14 cellular contexts compared by ENCODE assay signal in the genomic region with DNA sequence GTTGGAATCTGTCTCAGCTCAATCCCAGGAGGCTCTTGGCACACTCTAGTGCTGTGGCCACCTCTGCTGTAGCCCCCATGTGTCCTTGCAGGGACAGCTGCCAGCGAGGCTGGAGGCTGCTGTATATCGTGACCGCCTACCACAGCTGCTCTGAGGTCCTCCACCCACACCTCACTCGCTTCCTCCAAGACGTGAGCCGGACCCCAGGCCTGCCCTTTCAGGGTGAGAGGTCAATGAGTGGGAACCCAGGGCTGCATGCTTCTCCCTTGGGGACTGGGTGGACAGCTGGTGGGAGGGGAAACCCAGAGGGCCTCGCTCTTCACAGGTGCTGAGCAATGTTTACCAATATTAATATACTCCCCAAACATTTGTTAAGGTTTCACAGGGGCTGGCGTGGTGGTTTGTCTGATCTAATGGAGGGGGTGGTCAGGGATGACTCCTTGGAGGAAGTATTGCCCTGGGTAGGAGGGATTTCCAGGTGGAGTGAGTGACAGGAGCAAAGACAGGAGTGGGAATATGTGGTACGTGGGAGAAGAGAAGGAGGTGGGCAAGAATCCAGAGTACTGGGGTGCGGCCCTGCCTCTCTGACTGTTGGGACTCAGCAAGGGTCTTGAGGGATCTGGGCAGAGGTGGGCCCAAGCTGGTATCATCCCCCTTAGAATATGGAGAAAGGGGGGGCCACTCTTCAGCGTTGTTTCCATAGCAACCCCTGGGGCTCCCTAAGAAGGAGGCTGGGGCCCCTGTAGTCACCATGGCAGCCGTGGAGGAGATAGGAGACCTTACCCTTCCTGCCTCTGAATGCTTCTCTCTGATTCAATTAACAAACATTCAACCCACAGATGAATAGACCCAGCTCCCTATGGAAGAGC. TPM values are rescaled to one million over a fixed set of nuclear protein-coding genes. Genes with fewer than 3 reads are reported as not detected.
A peak's percentile ranks its signal among the peaks of the same experiment; 100 is the strongest.
DNase-seq lines count a peak whose midpoint lies in the region; ATAC-seq and TF ChIP-seq lines count a peak whose summit lies in the region.
"Had no signal": no experiment of that assay in that cellular context is flagged by ENCODE, and none has a peak within 500 bp of the region (broad histone marks: within the 10 kb centered on the region; RNA-seq: fewer than 3 reads in every experiment).

No MANE protein-coding gene starts in this region.

- no peak overlapping the region for H3K27ac ChIP-seq in neural progenitor cell
- H3K27ac ChIP-seq: SJSA1 had no signal

- H3K79me2 ChIP-seq in neural progenitor cell (ENCODE audit: low read depth): no peaks in the 10 kb centered on the region

- H3K27me3 ChIP-seq in neural progenitor cell: no peaks in the 10 kb centered on the region
- H3K27me3 ChIP-seq: SJSA1 had no signal

- H3K36me3 ChIP-seq in neural progenitor cell: no peaks in the 10 kb centered on the region
- H3K36me3 ChIP-seq: SJSA1 had no signal

- H2AFZ ChIP-seq in neural progenitor cell (replicated peaks): no peak overlapping the region

- H3K9me3 Mint-ChIP-seq in neural progenitor cell: no peaks in the 10 kb centered on the region
- H3K9me3 Mint-ChIP-seq: CD4-positive, alpha-beta memory T cell had no signal

- peaks cover 4% of the 10 kb centered on the region for H3K4me1 ChIP-seq in neural progenitor cell
- H3K4me1 ChIP-seq: SJSA1 had no signal

- peak overlapping the region; percentile 16 for H3K4me3 Mint-ChIP-seq in neural progenitor cell

- H3K9ac ChIP-seq in neural progenitor cell: no peak overlapping the region

- peaks cover 55% of the 10 kb centered on the region for H3K4me1 Mint-ChIP-seq in neural progenitor cell

- no peak overlapping the region for H3K4me2 ChIP-seq in neural progenitor cell

- peak overlapping the region; percentile 72 for H3K27ac Mint-ChIP-seq in neural progenitor cell

- H3K4me3 ChIP-seq in neural progenitor cell: no peak overlapping the region
- H3K4me3 ChIP-seq: mucosa of descending colon, SJSA1 had no signal

- H3K27me3 Mint-ChIP-seq in neural progenitor cell (ENCODE audit: insufficient read depth, low read depth): peaks cover 8% of the 10 kb centered on the region
- H3K27me3 Mint-ChIP-seq: CD4-positive, alpha-beta memory T cell had no signal

- no peaks in the 10 kb centered on the region for H3K9me3 ChIP-seq in neural progenitor cell (ENCODE audit: low read depth)
- H3K9me3 ChIP-seq: mucosa of descending colon, SJSA1 had no signal

- DNase-seq in neural progenitor cell (ENCODE audit: low spot score): no peak
- no peak for DNase-seq in stimulated activated CD4-positive, alpha-beta T cell treated with anti-CD3 and anti-CD28 coated beads, Interleukin-2, amount 100 ng/mL, for 24 hours
- no peak for DNase-seq in AG20443 (ENCODE audit: low spot score)
- no peak for DNase-seq in T1000 (lab: John Stamatoyannopoulos, UW)
- DNase-seq: activated CD8-positive, alpha-beta memory T cell treated with anti-CD3 and anti-CD28 coated beads, Interleukin-2, amount 50 U/mL, for 4 hours; CD4-positive, alpha-beta memory T cell; mucosa of descending colon; NCI-H1436; NCI-H774; retina had no signal

- no peaks in the 10 kb centered on the region for H4K20me1 ChIP-seq in neural progenitor cell (ENCODE audit: low read depth)

- no peak for TF ChIP-seq CTCF in neural progenitor cell (IDR thresholded peaks at IDR 0.05)

- H3K36me3 Mint-ChIP-seq in neural progenitor cell: no peaks in the 10 kb centered on the region
- H3K36me3 Mint-ChIP-seq: CD4-positive, alpha-beta memory T cell had no signal

- ATAC-seq in GM18511 (IDR thresholded peaks at IDR 0.05; ENCODE audit: unreplicated experiment): peak; percentile 80
- peak; percentile 45 for ATAC-seq in GM21576 (IDR thresholded peaks at IDR 0.05; ENCODE audit: unreplicated experiment)
- ATAC-seq in HG03520 (IDR thresholded peaks at IDR 0.05; ENCODE audit: unreplicated experiment): peak; percentile 51
- ATAC-seq: mucosa of descending colon had no signal

- no peaks in the 10 kb centered on the region for H3F3A ChIP-seq in neural progenitor cell (ENCODE audit: low read depth)

RNA-seq across cellular contexts. Expression of a gene that starts 22.2 kb away (rescaled TPM):
- 78.8 and 98.2 TPM in 2 replicates for total RNA-seq in neural progenitor cell (ENCODE audit: low replicate concordance)

RNA-seq across cellular contexts. Expression of a gene that starts 52.9 kb away (rescaled TPM):
- total RNA-seq in neural progenitor cell (ENCODE audit: low replicate concordance): 1.2 and 5.4 TPM in 2 replicates
- total RNA-seq: SJSA1 had no signal
